8 cellular contexts compared by ENCODE assay signal in genomic region chr1:18953656-18954259, GRCh38. TPM values are rescaled to one million over a fixed set of nuclear protein-coding genes. Genes with fewer than 3 reads are reported as not detected.
DNase-seq lines count a peak whose midpoint lies in the region; ATAC-seq and TF ChIP-seq lines count a peak whose summit lies in the region.

No MANE protein-coding gene starts in this region.

- no peaks in the 10 kb centered on the region for H3K36me3 Mint-ChIP-seq in IgD-negative memory B cell
- peaks cover 0 to 3% (median 0%) of the 10 kb centered on the region in 3 donors for H3K36me3 Mint-ChIP-seq in naive thymus-derived CD8-positive, alpha-beta T cell

- peak overlapping the region; percentile 65 to 97 (median 90) for H3K4me3 Mint-ChIP-seq in IgD-negative memory B cell
- H3K4me3 Mint-ChIP-seq in naive thymus-derived CD8-positive, alpha-beta T cell = peak overlapping the region; percentile 79 to 95 (median 90)

- no peaks in the 10 kb centered on the region for H3K9me3 Mint-ChIP-seq in IgD-negative memory B cell
- H3K9me3 Mint-ChIP-seq in naive thymus-derived CD8-positive, alpha-beta T cell = no peaks in the 10 kb centered on the region

- no peak for DNase-seq in AG04450 (ENCODE audit: low read depth, low spot score)
- no peak for DNase-seq in coronary artery (ENCODE audit: low spot score)
- no peak for DNase-seq in naive thymus-derived CD8-positive, alpha-beta T cell
- DNase-seq in retina = no peak
- no peak for DNase-seq in NCI-H345 (lab: John Stamatoyannopoulos, UW)
- no peak for DNase-seq in anterior cingulate cortex (lab: John Stamatoyannopoulos, UW)

- no peak for ATAC-seq in naive thymus-derived CD8-positive, alpha-beta T cell
- no peak for ATAC-seq in HG02981 (IDR thresholded peaks at IDR 0.05; ENCODE audit: unreplicated experiment)

- H3K27me3 ChIP-seq in AG04450 (ENCODE audit: control insufficient read depth, insufficient read depth, low read length) = no peaks in the 10 kb centered on the region

- no peak for TF ChIP-seq CTCF in AG04450 (IDR thresholded peaks at IDR 0.05; ENCODE audit: low read depth, low read length)
- TF ChIP-seq CTCF in coronary artery (IDR thresholded peaks at IDR 0.05) = no peak

- CTCF ChIA-PET in AG04450 (lab: Charles Lee) = interaction anchor here (0.6 to 4.8 kb wide), 3 partner anchors 40 to 46 kb away, joined by 3 to 27 read pairs (median 16); no protein-coding TSS in a partner anchor

- peaks cover 4% of the 10 kb centered on the region for H3K27me3 Mint-ChIP-seq in IgD-negative memory B cell
- H3K27me3 Mint-ChIP-seq in naive thymus-derived CD8-positive, alpha-beta T cell = no peaks in the 10 kb centered on the region

- no peak overlapping the region for H3K27ac ChIP-seq in AG04450 (ENCODE audit: low read depth, low read length)
- peak overlapping the region; percentile 72 to 93 for H3K27ac ChIP-seq in coronary artery

- peaks cover 47 to 63% (median 54%) of the 10 kb centered on the region in 3 donors for H3K4me1 Mint-ChIP-seq in IgD-negative memory B cell
- H3K4me1 Mint-ChIP-seq in naive thymus-derived CD8-positive, alpha-beta T cell = peaks cover 49 to 85% (median 80%) of the 10 kb centered on the region in 4 donors

- peak overlapping the region; percentile 73 for H3K4me3 ChIP-seq in AG04450 (ENCODE audit: low read depth, low read length)
- peak overlapping the region; percentile 93 for H3K4me3 ChIP-seq in coronary artery

- H3K9me3 ChIP-seq in AG04450 (ENCODE audit: control insufficient read depth, insufficient read depth, low read length) = no peaks in the 10 kb centered on the region

- peak overlapping the region; percentile 100 for H3K27ac Mint-ChIP-seq in IgD-negative memory B cell
- H3K27ac Mint-ChIP-seq in naive thymus-derived CD8-positive, alpha-beta T cell = peak overlapping the region; percentile 86 to 100 (median 98)

- POLR2A ChIA-PET in AG04450 (lab: Yijun Ruan, JAX) = interaction anchor here (1.1 kb wide), 1 partner anchor 26 kb away, joined by 3 read pairs; no protein-coding TSS in a partner anchor
- POLR2A ChIA-PET in naive thymus-derived CD8-positive, alpha-beta T cell (lab: Charles Lee) = interaction anchor here (0.9 to 25.7 kb wide), 4 partner anchors 9 to 42 kb away, joined by 3 to 430 read pairs (median 16); no protein-coding TSS in a partner anchor

RNA-seq across cellular contexts. Expression of gene IFFO2, which starts 2.7 kb away (rescaled TPM):
- polyA plus RNA-seq in AG04450 (2011; rRNA removed) (6.8 and 7.8 TPM in 2 replicates), IgD-negative memory B cell (1.5 TPM)
- 13.7 and 15.2 TPM in 2 replicates for polyA minus RNA-seq in AG04450 (2011; rRNA and poly(A)+ RNA removed)
- 10 to 100 TPM; 29.0 to 30.7 TPM for total RNA-seq in naive thymus-derived CD8-positive, alpha-beta T cell
- polyA plus RNA-seq in naive thymus-derived CD8-positive, alpha-beta T cell = 1 to 10 TPM; 1.6 to 4.4 (median 4.4) TPM

RNA-seq across cellular contexts. Expression of gene ALDH4A1, which starts 51.4 kb away (rescaled TPM):
- polyA plus RNA-seq in AG04450 (2011; rRNA removed) (8.8 and 14.7 TPM in 2 replicates), IgD-negative memory B cell (2.8 TPM)
- 8.3 and 10.4 TPM in 2 replicates for polyA minus RNA-seq in AG04450 (2011; rRNA and poly(A)+ RNA removed)
- total RNA-seq in naive thymus-derived CD8-positive, alpha-beta T cell = 1 to 10 TPM; 1.6 to 2.5 TPM
- polyA plus RNA-seq in naive thymus-derived CD8-positive, alpha-beta T cell = 1 to 10 TPM in 1 of 3 donors, under 1 TPM in 2; 0.31 to 2.0 (median 0.39) TPM
